In genomic region chr20:11231742-11232141, GRCh38 we compare ENCODE assay signal across 14 cellular contexts.
DNase-seq lines count a peak whose midpoint lies in the region; ATAC-seq and TF ChIP-seq lines count a peak whose summit lies in the region.
"Had no signal": no experiment of that assay in that cellular context is flagged by ENCODE, and none has a peak within 500 bp of the region (broad histone marks: within the 10 kb centered on the region; RNA-seq: fewer than 3 reads in every experiment).

No MANE protein-coding gene starts in this region.

- TF ChIP-seq CTCF in GM12874 (IDR thresholded peaks at IDR 0.05; ENCODE audit: insufficient read depth, low read depth, low read length) (peak; percentile 13; the same call in 1 of the 2 replicates), fibroblast of pulmonary artery (IDR thresholded peaks at IDR 0.05; ENCODE audit: low read length, missing control alignments) (peak; percentile 43), osteoblast (IDR thresholded peaks at IDR 0.05; ENCODE audit: extremely low read depth, low read depth, low read length) (peak; percentile 16)

- H4K20me1 ChIP-seq in osteoblast (ENCODE audit: insufficient read depth, low read length), result no peaks in the 10 kb centered on the region

- no peak overlapping the region for H3K27ac ChIP-seq in osteoblast (ENCODE audit: low read depth, low read length)
- H3K27ac ChIP-seq: GM23248 had no signal

- H3K4me2 ChIP-seq in osteoblast (ENCODE audit: insufficient read depth, low read length), result no peak overlapping the region

- H3K36me3 ChIP-seq in osteoblast (ENCODE audit: insufficient read depth, low read length), result no peaks in the 10 kb centered on the region
- H3K36me3 ChIP-seq: BE2C had no signal

- peaks cover 24% of the 10 kb centered on the region for H3K4me1 ChIP-seq in osteoblast (ENCODE audit: insufficient read depth, low read length)
- H3K4me1 ChIP-seq: BE2C had no signal

- no peak overlapping the region for H3K4me3 ChIP-seq in fibroblast of pulmonary artery (replicated peaks; ENCODE audit: low read depth, low read length)
- H3K4me3 ChIP-seq in osteoblast (ENCODE audit: insufficient read depth, low read length), result no peak overlapping the region
- H3K4me3 ChIP-seq: GM23248 had no signal

- no peaks in the 10 kb centered on the region for H3K27me3 ChIP-seq in osteoblast (ENCODE audit: insufficient read depth, low read length)
- H3K27me3 ChIP-seq: BE2C had no signal

- no peak overlapping the region for H2AFZ ChIP-seq in osteoblast (ENCODE audit: low read length)
- H2AFZ ChIP-seq: GM23248 had no signal

- DNase-seq in M059J (ENCODE audit: low read depth), result peak; percentile 18
- peak; percentile 68 for DNase-seq in fibroblast of pulmonary artery (ENCODE audit: low read depth)
- no peak for DNase-seq in osteoblast (ENCODE audit: insufficient read length, low spot score, missing footprints)
- no peak for DNase-seq in NCI-H2227 treated with DMSO at 0.1 percent for 48 hours (lab: John Stamatoyannopoulos, UW)
- DNase-seq in effector CD8-positive, alpha-beta T cell (lab: John Stamatoyannopoulos, UW), result no peak
- no peak for DNase-seq in activated effector memory CD4-positive, alpha-beta T cell treated with Interleukin-2 at 50 U/mL for 16 hours
- DNase-seq: BE2C; CD4-positive, alpha-beta memory T cell; GM23248; NCI-H146; NCI-H774; SHP77 treated with DMSO at 0.1 percent for 48 hours had no signal

- no peaks in the 10 kb centered on the region for H3K79me2 ChIP-seq in osteoblast (ENCODE audit: insufficient read depth, low read length)

- no peak for ATAC-seq in GM21526 (IDR thresholded peaks at IDR 0.05; ENCODE audit: low FRiP score, unreplicated experiment)

- no peaks in the 10 kb centered on the region for H3K9me3 ChIP-seq in osteoblast (ENCODE audit: low read depth, low read length)
- H3K9me3 ChIP-seq: BE2C had no signal

Comparison
In these comparisons a context has a peak if more than half of its experiments do, and no peak if none do; other contexts are left out.
1. DNase-seq: peak in M059J (single experiment) and fibroblast of pulmonary artery (single experiment); none in osteoblast (single experiment), NCI-H2227 treated with DMSO at 0.1 percent for 48 hours (single experiment), effector CD8-positive, alpha-beta T cell (single experiment) and activated effector memory CD4-positive, alpha-beta T cell treated with Interleukin-2 at 50 U/mL for 16 hours (single experiment).
2. Peak in every context shown above with its lines, with median percentiles within 50 percentile points of each other: CTCF ChIP-seq.